In genomic region chr1:107162745-107163144, GRCh38 we compare ENCODE assay signal across 20 cellular contexts. TPM values are rescaled to one million over a fixed set of nuclear protein-coding genes. Genes with fewer than 3 reads are reported as not detected.
"Had no signal": no experiment of that assay in that cellular context is flagged by ENCODE, and none has a peak within 500 bp of the region (broad histone marks: within the 10 kb centered on the region; RNA-seq: fewer than 3 reads in every experiment).

No MANE protein-coding gene starts in this region.

- DNase-seq: activated CD4-positive, alpha-beta memory T cell treated with anti-CD3 and anti-CD28 coated beads for 36 hours; amniotic stem cell; effector memory CD8-positive, alpha-beta T cell; foreskin melanocyte; glutamatergic neuron; hippocampal formation; left colon; nucleus accumbens; sigmoid colon; spleen; stimulated activated naive B cell treated with anti-CD40 and anti-IgM and Interleukin-4, amounts not matched to agents 10 μg/mL and 1 μg/mL and 100 μg/mL, for 72 hours; upper lobe of left lung had no signal

- H3K9me3 ChIP-seq: sigmoid colon, thoracic aorta had no signal

- H3K36me3 ChIP-seq: sigmoid colon, spleen, thoracic aorta, upper lobe of left lung had no signal

- ATAC-seq: effector memory CD8-positive, alpha-beta T cell; left colon; natural killer cell treated with Interleukin-12 subunit alpha and Interleukin-12 subunit beta and Interleukin-15 and Interleukin-18, amount 100 ng/mL, for 72 hours; stimulated activated naive B cell treated with anti-CD40 and anti-IgM and Interleukin-4, amounts not matched to agents 10 μg/mL and 1 μg/mL and 100 μg/mL, for 72 hours had no signal

- H3K4me3 ChIP-seq: lung, sigmoid colon, spleen, thoracic aorta, upper lobe of left lung had no signal

- H3K4me1 ChIP-seq: sigmoid colon, spleen, upper lobe of left lung had no signal

- H3K27ac ChIP-seq: sigmoid colon, spleen, thoracic aorta, upper lobe of left lung had no signal

- H3K4me1 Mint-ChIP-seq: mesothelial cell of epicardium; stimulated activated naive B cell treated with anti-CD40 and anti-IgM and Interleukin-4, amounts not matched to agents 10 μg/mL and 1 μg/mL and 100 μg/mL, for 72 hours had no signal

- H3K27ac Mint-ChIP-seq: activated CD4-positive, alpha-beta memory T cell treated with anti-CD3 and anti-CD28 coated beads for 36 hours; activated naive CD8-positive, alpha-beta T cell; effector memory CD8-positive, alpha-beta T cell; mesothelial cell of epicardium; natural killer cell treated with Interleukin-12 subunit alpha and Interleukin-12 subunit beta and Interleukin-15 and Interleukin-18, amount 100 ng/mL, for 72 hours; stimulated activated naive B cell treated with anti-CD40 and anti-IgM and Interleukin-4, amounts not matched to agents 10 μg/mL and 1 μg/mL and 100 μg/mL, for 72 hours had no signal

- FAIRE-seq: islet of Langerhans had no signal

- H3K4me3 Mint-ChIP-seq: activated CD4-positive, alpha-beta memory T cell treated with anti-CD3 and anti-CD28 coated beads for 36 hours; activated naive CD8-positive, alpha-beta T cell; effector memory CD8-positive, alpha-beta T cell; mesothelial cell of epicardium; natural killer cell treated with Interleukin-12 subunit alpha and Interleukin-12 subunit beta and Interleukin-15 and Interleukin-18, amount 100 ng/mL, for 72 hours; stimulated activated naive B cell treated with anti-CD40 and anti-IgM and Interleukin-4, amounts not matched to agents 10 μg/mL and 1 μg/mL and 100 μg/mL, for 72 hours had no signal

- H3K27me3 ChIP-seq: sigmoid colon, spleen, upper lobe of left lung had no signal

- H3K27me3 Mint-ChIP-seq: effector memory CD8-positive, alpha-beta T cell had no signal

- H3K36me3 Mint-ChIP-seq: activated CD4-positive, alpha-beta memory T cell treated with anti-CD3 and anti-CD28 coated beads for 36 hours; activated naive CD8-positive, alpha-beta T cell; natural killer cell treated with Interleukin-12 subunit alpha and Interleukin-12 subunit beta and Interleukin-15 and Interleukin-18, amount 100 ng/mL, for 72 hours; stimulated activated naive B cell treated with anti-CD40 and anti-IgM and Interleukin-4, amounts not matched to agents 10 μg/mL and 1 μg/mL and 100 μg/mL, for 72 hours had no signal

RNA-seq across cellular contexts. Expression of gene NTNG1, which starts 21.9 kb away (rescaled TPM):
- total RNA-seq: activated CD4-positive, alpha-beta memory T cell treated with anti-CD3 and anti-CD28 coated beads for 36 hours; cardiac septum; natural killer cell treated with Interleukin-12 subunit alpha and Interleukin-12 subunit beta and Interleukin-15 and Interleukin-18, amount 100 ng/mL, for 72 hours; T-helper 2 cell treated with Interferon-gamma antibody and Interleukin-4, amounts not matched to agents 100 ng/mL and 5 ng/mL, for 36 hours had no signal
